9 cellular contexts compared by ENCODE assay signal in the genomic region with DNA sequence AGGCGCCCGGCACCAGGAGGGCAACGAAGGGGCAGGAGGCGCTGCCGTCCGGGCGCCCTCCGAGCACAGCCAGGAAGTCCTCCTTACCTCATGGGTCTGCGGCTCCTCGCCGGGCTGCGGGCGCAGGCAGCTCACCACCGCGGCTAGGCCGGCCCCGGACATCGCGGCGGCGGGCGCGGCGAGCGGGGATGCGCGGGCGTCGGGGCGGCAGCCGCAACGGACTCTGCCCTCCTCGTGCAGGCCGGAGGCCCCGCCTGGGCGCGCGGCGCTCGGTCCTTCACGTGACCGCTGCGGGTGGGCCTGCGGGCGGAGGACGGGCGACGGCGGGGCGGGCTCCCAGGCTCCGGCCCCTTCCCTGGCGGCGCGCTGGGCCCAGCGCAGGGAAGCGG. TPM values are rescaled to one million over a fixed set of nuclear protein-coding genes. Genes with fewer than 3 reads are reported as not detected.
A peak's percentile ranks its signal among the peaks of the same experiment; 100 is the strongest.
DNase-seq lines count a peak whose midpoint lies in the region; ATAC-seq and TF ChIP-seq lines count a peak whose summit lies in the region.
"Not testable (repeated sequence)": the region's sequence is repeated elsewhere in the genome, so short reads cannot be mapped to it uniquely, and the experiment has no call there.
"Had no signal": no experiment of that assay in that cellular context is flagged by ENCODE, and none has a peak within 500 bp of the region (broad histone marks: within the 10 kb centered on the region; RNA-seq: fewer than 3 reads in every experiment).

No MANE protein-coding gene starts in this region.

- H2BK20ac ChIP-seq in IMR-90 (ENCODE audit: low read depth, low read length) = not testable (repeated sequence)

- DNase-seq in IMR-90; activated CD8-positive, alpha-beta T cell treated with anti-CD3 and anti-CD28 coated beads, Interleukin-2, amount 10 ng/mL, durations not matched to agents 7 days and 5 days; activated naive CD8-positive, alpha-beta T cell treated with anti-CD3 and anti-CD28 coated beads, Interleukin-2, amount 10 ng/mL, durations not matched to agents 7 days and 5 days; Right ventricle myocardium superior; left colon; mucosa of descending colon; stimulated activated effector memory CD8-positive, alpha-beta T cell treated with anti-CD3 and anti-CD28 coated beads, Interleukin-12 subunit alpha, Interleukin-12 subunit beta, amount 100 ng/mL, for 72 hours (ENCODE audit: low spot score in 2 of 2): not testable (repeated sequence)

- TF ChIP-seq POLR2A in IMR-90 (IDR thresholded peaks at IDR 0.05; ENCODE audit: low read depth, low read length) = not testable (repeated sequence)

- H3K4me1 Mint-ChIP-seq in activated CD8-positive, alpha-beta T cell treated with anti-CD3 and anti-CD28 coated beads, Interleukin-2, amount 10 ng/mL, durations not matched to agents 7 days and 5 days (ENCODE audit: low read depth); activated naive CD8-positive, alpha-beta T cell treated with anti-CD3 and anti-CD28 coated beads, Interleukin-2, amount 10 ng/mL, durations not matched to agents 7 days and 5 days; stimulated activated effector memory CD8-positive, alpha-beta T cell treated with anti-CD3 and anti-CD28 coated beads, Interleukin-12 subunit alpha, Interleukin-12 subunit beta, amount 100 ng/mL, for 72 hours: not testable (repeated sequence)

- POLR2A ChIA-PET in IMR-90 (lab: Charles Lee; ENCODE audit: unreplicated experiment); activated CD8-positive, alpha-beta T cell treated with anti-CD3 and anti-CD28 coated beads, Interleukin-2, amount 10 ng/mL, durations not matched to agents 7 days and 5 days (lab: Charles Lee); activated naive CD8-positive, alpha-beta T cell treated with anti-CD3 and anti-CD28 coated beads, Interleukin-2, amount 10 ng/mL, durations not matched to agents 7 days and 5 days (lab: Charles Lee): not testable (repeated sequence)

- not testable (repeated sequence) for H4K8ac ChIP-seq in IMR-90 (ENCODE audit: low read depth in 2 of 2, low read length in 2 of 2)

- not testable (repeated sequence) for H3K4me3 ChIP-seq in IMR-90 (ENCODE audit: insufficient read depth, low read depth, low read length); mucosa of descending colon

- not testable (repeated sequence) for H3K4ac ChIP-seq in IMR-90 (ENCODE audit: low read depth, low read length)

- not testable (repeated sequence) for H3K4me3 Mint-ChIP-seq in activated CD8-positive, alpha-beta T cell treated with anti-CD3 and anti-CD28 coated beads, Interleukin-2, amount 10 ng/mL, durations not matched to agents 7 days and 5 days; activated naive CD8-positive, alpha-beta T cell treated with anti-CD3 and anti-CD28 coated beads, Interleukin-2, amount 10 ng/mL, durations not matched to agents 7 days and 5 days; stimulated activated effector memory CD8-positive, alpha-beta T cell treated with anti-CD3 and anti-CD28 coated beads, Interleukin-12 subunit alpha, Interleukin-12 subunit beta, amount 100 ng/mL, for 72 hours

- dilution Hi-C loops in IMR-90 (cut with HindIII; ENCODE audit: low sequenced_read_pairs, unreplicated experiment) = not testable (repeated sequence)

- ATAC-seq in IMR-90 (ENCODE audit: low read depth) = peak; percentile 46
- peak; percentile 51 for ATAC-seq in activated CD8-positive, alpha-beta T cell treated with anti-CD3 and anti-CD28 coated beads, Interleukin-2, amount 10 ng/mL, durations not matched to agents 7 days and 5 days
- ATAC-seq in activated naive CD8-positive, alpha-beta T cell treated with anti-CD3 and anti-CD28 coated beads, Interleukin-2, amount 10 ng/mL, durations not matched to agents 7 days and 5 days (ENCODE audit: low read depth) = peak; percentile 39
- ATAC-seq in Right ventricle myocardium superior (ENCODE audit: poor library complexity) = peak; percentile 76
- ATAC-seq in left colon = peak; percentile 93
- ATAC-seq in mucosa of descending colon = peak; percentile 72
- ATAC-seq in stimulated activated effector memory CD8-positive, alpha-beta T cell treated with anti-CD3 and anti-CD28 coated beads, Interleukin-12 subunit alpha, Interleukin-12 subunit beta, amount 100 ng/mL, for 72 hours = peak; percentile 31

- H3K27ac ChIP-seq in IMR-90 (ENCODE audit: insufficient read depth, low read length) = not testable (repeated sequence)

- not testable (repeated sequence) for H3K4me2 ChIP-seq in IMR-90 (ENCODE audit: low read depth, low read length)

- not testable (repeated sequence) for H3K9ac ChIP-seq in IMR-90 (ENCODE audit: low read depth, low read length)

- not testable (repeated sequence) for H3K9me3 ChIP-seq in IMR-90 (ENCODE audit: control insufficient read depth, insufficient read depth, low read length); mucosa of descending colon

- not testable (repeated sequence) for H2BK120ac ChIP-seq in IMR-90 (ENCODE audit: low read depth, low read length)

- CTCF ChIA-PET in IMR-90 (lab: Yijun Ruan, JAX); activated CD8-positive, alpha-beta T cell treated with anti-CD3 and anti-CD28 coated beads, Interleukin-2, amount 10 ng/mL, durations not matched to agents 7 days and 5 days (lab: Charles Lee): not testable (repeated sequence)

- not testable (repeated sequence) for TF ChIP-seq CTCF in IMR-90 (conservative IDR thresholded peaks at IDR 0.05; ENCODE audit: low read depth, low read length); mucosa of descending colon (IDR thresholded peaks at IDR 0.05)

- H3K27me3 ChIP-seq in IMR-90 (ENCODE audit: control insufficient read depth, insufficient read depth, low read length) = not testable (repeated sequence)

- not testable (repeated sequence) for H3K79me1 ChIP-seq in IMR-90 (ENCODE audit: low read depth in 1 of 2, low read length in 2 of 2)

- not testable (repeated sequence) for H3K56ac ChIP-seq in IMR-90 (ENCODE audit: extremely low read depth, insufficient read depth, low read length)

- H3K27ac Mint-ChIP-seq in activated CD8-positive, alpha-beta T cell treated with anti-CD3 and anti-CD28 coated beads, Interleukin-2, amount 10 ng/mL, durations not matched to agents 7 days and 5 days; activated naive CD8-positive, alpha-beta T cell treated with anti-CD3 and anti-CD28 coated beads, Interleukin-2, amount 10 ng/mL, durations not matched to agents 7 days and 5 days; stimulated activated effector memory CD8-positive, alpha-beta T cell treated with anti-CD3 and anti-CD28 coated beads, Interleukin-12 subunit alpha, Interleukin-12 subunit beta, amount 100 ng/mL, for 72 hours: not testable (repeated sequence)

- not testable (repeated sequence) for H4K20me1 ChIP-seq in IMR-90 (ENCODE audit: insufficient read depth, low read length)

- BruUV-seq in IMR-90 (replicated peaks; lab: Mats Ljungman, UMichigan) = not testable (repeated sequence)

- not testable (repeated sequence) for H2BK5ac ChIP-seq in IMR-90 (ENCODE audit: low read depth, low read length, poor library complexity, severe bottlenecking)

- H4K5ac ChIP-seq in IMR-90 (ENCODE audit: low read depth, low read length) = not testable (repeated sequence)

- not testable (repeated sequence) for H3K36me3 Mint-ChIP-seq in activated CD8-positive, alpha-beta T cell treated with anti-CD3 and anti-CD28 coated beads, Interleukin-2, amount 10 ng/mL, durations not matched to agents 7 days and 5 days (ENCODE audit: low read depth); activated naive CD8-positive, alpha-beta T cell treated with anti-CD3 and anti-CD28 coated beads, Interleukin-2, amount 10 ng/mL, durations not matched to agents 7 days and 5 days; stimulated activated effector memory CD8-positive, alpha-beta T cell treated with anti-CD3 and anti-CD28 coated beads, Interleukin-12 subunit alpha, Interleukin-12 subunit beta, amount 100 ng/mL, for 72 hours

- H3K23ac ChIP-seq in IMR-90 (ENCODE audit: low read depth, low read length) = not testable (repeated sequence)

- intact Hi-C loops in IMR-90 (cut with micrococcal nuclease); Right ventricle myocardium superior (cut with DNase I); left colon (cut with DNase I, micrococcal nuclease); mucosa of descending colon (cut with DNase I, micrococcal nuclease): not testable (repeated sequence)

- WGBS in IMR-90 (ENCODE audit: extremely low coverage in 2 of 2, insufficient read length in 1 of 2), 2 experiments = no CpG with 5 or more reads among the region's 56 CpGs

- in situ Hi-C loops in IMR-90 (cut with MboI; ENCODE audit: low sequenced_read_pairs) = not testable (repeated sequence)

- TF ChIP-seq RAD21 in IMR-90 (IDR thresholded peaks at IDR 0.05; ENCODE audit: low read length) = not testable (repeated sequence)

- not testable (repeated sequence) for H3K27me3 Mint-ChIP-seq in activated CD8-positive, alpha-beta T cell treated with anti-CD3 and anti-CD28 coated beads, Interleukin-2, amount 10 ng/mL, durations not matched to agents 7 days and 5 days (ENCODE audit: low read depth); activated naive CD8-positive, alpha-beta T cell treated with anti-CD3 and anti-CD28 coated beads, Interleukin-2, amount 10 ng/mL, durations not matched to agents 7 days and 5 days

- not testable (repeated sequence) for H3K9me3 Mint-ChIP-seq in activated CD8-positive, alpha-beta T cell treated with anti-CD3 and anti-CD28 coated beads, Interleukin-2, amount 10 ng/mL, durations not matched to agents 7 days and 5 days (ENCODE audit: insufficient read depth); activated naive CD8-positive, alpha-beta T cell treated with anti-CD3 and anti-CD28 coated beads, Interleukin-2, amount 10 ng/mL, durations not matched to agents 7 days and 5 days; stimulated activated effector memory CD8-positive, alpha-beta T cell treated with anti-CD3 and anti-CD28 coated beads, Interleukin-12 subunit alpha, Interleukin-12 subunit beta, amount 100 ng/mL, for 72 hours

- H2BK15ac ChIP-seq in IMR-90 (ENCODE audit: low read depth, low read length) = not testable (repeated sequence)

- not testable (repeated sequence) for H2AK9ac ChIP-seq in IMR-90 (replicated peaks; ENCODE audit: low read depth, low read length, poor library complexity)

- not testable (repeated sequence) for H3K9me1 ChIP-seq in IMR-90 (ENCODE audit: insufficient read depth, low read length)

- not testable (repeated sequence) for H3K4me1 ChIP-seq in IMR-90 (ENCODE audit: control insufficient read depth, insufficient read depth, low read length); mucosa of descending colon (ENCODE audit: low read depth)

- not testable (repeated sequence) for H4K91ac ChIP-seq in IMR-90 (ENCODE audit: insufficient read depth, low read depth, low read length)

- not testable (repeated sequence) for H3K14ac ChIP-seq in IMR-90 (replicated peaks; ENCODE audit: low read depth, low read length)

- not testable (repeated sequence) for H2AFZ ChIP-seq in IMR-90 (replicated peaks; ENCODE audit: low read length, poor library complexity)

- not testable (repeated sequence) for H2AK5ac ChIP-seq in IMR-90 (ENCODE audit: low read depth, low read length)

- H3K18ac ChIP-seq in IMR-90 (ENCODE audit: low read depth, low read length) = not testable (repeated sequence)

- H3K36me3 ChIP-seq in IMR-90 (ENCODE audit: control insufficient read depth, insufficient read depth, low read length); mucosa of descending colon (ENCODE audit: low read depth): not testable (repeated sequence)

RNA-seq across cellular contexts. Expression of a gene that starts 49.0 kb away (rescaled TPM):
- total RNA-seq in IMR-90 (2012; rRNA removed) (2.5 and 3.6 TPM in 2 replicates), Right ventricle myocardium superior (2.4 TPM), left colon (1 to 10 TPM; 1.1 to 1.2 TPM), mucosa of descending colon (1 to 10 TPM in 1 of 3 donors, under 1 TPM in 2; 0.65 to 1.4 (median 0.93) TPM)
- 5.2 and 5.7 TPM in 2 replicates for polyA plus RNA-seq in IMR-90 (2012; rRNA removed)
- 4.4 and 5.2 TPM in 2 replicates for polyA plus RNA-seq in IMR-90 (2012; cell fraction: cytosol; rRNA removed)
- polyA plus RNA-seq in IMR-90 (2012; cell fraction: nucleus; rRNA removed; ENCODE audit: low replicate concordance) = 9.6 and 10.5 TPM in 2 replicates
- total RNA-seq in activated CD8-positive, alpha-beta T cell treated with anti-CD3 and anti-CD28 coated beads, Interleukin-2, amount 10 ng/mL, durations not matched to agents 7 days and 5 days = under 1 TPM; 0.78 to 0.97 TPM
- total RNA-seq in activated naive CD8-positive, alpha-beta T cell treated with anti-CD3 and anti-CD28 coated beads, Interleukin-2, amount 10 ng/mL, durations not matched to agents 7 days and 5 days = 1 to 10 TPM in 1 of 2 experiments, under 1 TPM in 1; 0.88 to 1.1 TPM
- total RNA-seq: GM23248, NCI-H460 had no signal

Comparison
In these comparisons a context has a peak if more than half of its experiments do, and no peak if none do; other contexts are left out.
1. ATAC-seq: peak in every context shown above with its lines; median percentile 93 in left colon; 76 in Right ventricle myocardium superior; 72 in mucosa of descending colon; 51 in activated CD8-positive, alpha-beta T cell treated with anti-CD3 and anti-CD28 coated beads, Interleukin-2, amount 10 ng/mL, durations not matched to agents 7 days and 5 days; 46 in IMR-90; 39 in activated naive CD8-positive, alpha-beta T cell treated with anti-CD3 and anti-CD28 coated beads, Interleukin-2, amount 10 ng/mL, durations not matched to agents 7 days and 5 days; 31 in stimulated activated effector memory CD8-positive, alpha-beta T cell treated with anti-CD3 and anti-CD28 coated beads, Interleukin-12 subunit alpha, Interleukin-12 subunit beta, amount 100 ng/mL, for 72 hours.